36 cellular contexts compared by ENCODE assay signal in genomic region chr4:77181737-77182136, GRCh38.
"Had no signal": no experiment of that assay in that cellular context is flagged by ENCODE, and none has a peak within 500 bp of the region (broad histone marks: within the 10 kb centered on the region; RNA-seq: fewer than 3 reads in every experiment).

No MANE protein-coding gene starts in this region.

- H3K27me3 ChIP-seq: adrenal gland, body of pancreas, colonic mucosa, dorsolateral prefrontal cortex, foreskin keratinocyte, hepatocyte had no signal

- DNase-seq: activated CD4-positive, alpha-beta memory T cell treated with anti-CD3 and anti-CD28 coated beads for 36 hours; activated CD4-positive, alpha-beta T cell treated with anti-CD3 and anti-CD28 coated beads for 36 hours; activated CD4-positive, alpha-beta T cell treated with anti-CD3 and anti-CD28 coated beads, Interleukin-2, amount 10 ng/mL, durations not matched to agents 24 days and 14 days; activated CD4-positive, CD25-positive, alpha-beta regulatory T cell; activated CD4-positive, CD25-positive, alpha-beta regulatory T cell treated with anti-CD3 and anti-CD28 coated beads, Interleukin-2, amount 50 U/mL, for 72 hours; activated CD8-positive, alpha-beta memory T cell treated with anti-CD3 and anti-CD28 coated beads, Interleukin-2, amount 10 ng/mL, durations not matched to agents 7 days and 5 days; activated CD8-positive, alpha-beta memory T cell treated with anti-CD3 and anti-CD28 coated beads, Interleukin-2, amount 50 U/mL, for 4 hours; activated CD8-positive, alpha-beta T cell treated with anti-CD3 and anti-CD28 coated beads, Interleukin-2, amount 10 ng/mL, durations not matched to agents 7 days and 5 days; activated effector memory CD4-positive, alpha-beta T cell treated with anti-CD3 and anti-CD28 coated beads, Interleukin-2, amount 50 U/mL, for 16 hours; activated naive CD4-positive, alpha-beta T cell treated with anti-CD3 and anti-CD28 coated beads for 36 hours; activated naive CD8-positive, alpha-beta T cell treated with anti-CD3 and anti-CD28 coated beads for 36 hours; activated naive CD8-positive, alpha-beta T cell treated with anti-CD3 and anti-CD28 coated beads, Interleukin-2, amount 50 U/mL, for 24 hours; activated T-cell treated with anti-CD3 and anti-CD28 coated beads, Interleukin-2, amount 50 U/mL, for 1 hour; activated T-cell treated with anti-CD3 and anti-CD28 coated beads, Interleukin-2, amount 50 U/mL, for 48 hours; adrenal gland; amygdala; aorta; body of pancreas; caudate nucleus; colonic mucosa; dorsolateral prefrontal cortex; effector memory CD4-positive, alpha-beta T cell; erythroblast; foreskin keratinocyte; gastrocnemius medialis; heart right ventricle; T-helper 17 cell; T1000; WERI-Rb-1 had no signal

- H3K27ac Mint-ChIP-seq: activated CD4-positive, alpha-beta memory T cell treated with anti-CD3 and anti-CD28 coated beads for 36 hours; activated CD4-positive, alpha-beta T cell treated with anti-CD3 and anti-CD28 coated beads for 36 hours; activated CD4-positive, alpha-beta T cell treated with anti-CD3 and anti-CD28 coated beads, Interleukin-2, amount 10 ng/mL, durations not matched to agents 24 days and 14 days; activated CD8-positive, alpha-beta memory T cell treated with anti-CD3 and anti-CD28 coated beads, Interleukin-2, amount 10 ng/mL, durations not matched to agents 7 days and 5 days; activated CD8-positive, alpha-beta T cell treated with anti-CD3 and anti-CD28 coated beads, Interleukin-2, amount 10 ng/mL, durations not matched to agents 7 days and 5 days; activated naive CD4-positive, alpha-beta T cell treated with anti-CD3 and anti-CD28 coated beads for 36 hours; activated naive CD4-positive, alpha-beta T cell treated with anti-CD3 and anti-CD28 coated beads, Interleukin-2, amount 50 U/mL, for 24 hours; activated naive CD8-positive, alpha-beta T cell treated with anti-CD3 and anti-CD28 coated beads for 36 hours; activated naive CD8-positive, alpha-beta T cell treated with anti-CD3 and anti-CD28 coated beads, Interleukin-2, amount 50 U/mL, for 24 hours; activated T-helper 1 cell treated with anti-CD3 and anti-CD28 coated beads, Interleukin-12 subunit alpha, Interleukin-12 subunit beta, Interleukin-2, Interleukin-4 antibody, amounts not matched to agents 30 ng/mL and 10 ng/mL and 1 ng/mL, durations not matched to agents 14 hours and 24 hours and 36 hours; activated T-helper 2 cell treated with anti-CD3 and anti-CD28 coated beads, Interferon-gamma antibody, Interleukin-2, Interleukin-4, amounts not matched to agents 10 μg/mL and 5 μg/mL and 100 μg/mL, durations not matched to agents 14 hours and 24 hours and 36 hours; dendritic cell treated with granulocyte-macrophage colony-stimulating factor and Interleukin-4, amounts not matched to agents 40 ng/mL and 50 ng/mL, for 4 days; T-helper 17 cell; T-helper 2 cell treated with Interferon-gamma antibody and Interleukin-4, amounts not matched to agents 5 μg/mL and 100 μg/mL, for 36 hours had no signal

- H3K27me3 Mint-ChIP-seq: activated CD4-positive, alpha-beta T cell treated with anti-CD3 and anti-CD28 coated beads for 36 hours; activated naive CD4-positive, alpha-beta T cell treated with anti-CD3 and anti-CD28 coated beads, Interleukin-2, amount 50 U/mL, for 24 hours; activated naive CD8-positive, alpha-beta T cell treated with anti-CD3 and anti-CD28 coated beads for 36 hours; dendritic cell treated with granulocyte-macrophage colony-stimulating factor and Interleukin-4, amounts not matched to agents 40 ng/mL and 50 ng/mL, for 4 days had no signal

- H3K36me3 Mint-ChIP-seq: activated CD4-positive, alpha-beta memory T cell treated with anti-CD3 and anti-CD28 coated beads for 36 hours; activated CD8-positive, alpha-beta memory T cell treated with anti-CD3 and anti-CD28 coated beads, Interleukin-2, amount 10 ng/mL, durations not matched to agents 7 days and 5 days; activated naive CD4-positive, alpha-beta T cell treated with anti-CD3 and anti-CD28 coated beads, Interleukin-2, amount 50 U/mL, for 24 hours; activated naive CD8-positive, alpha-beta T cell treated with anti-CD3 and anti-CD28 coated beads for 36 hours had no signal

- H3K4me3 Mint-ChIP-seq: activated CD4-positive, alpha-beta memory T cell treated with anti-CD3 and anti-CD28 coated beads for 36 hours; activated CD4-positive, alpha-beta T cell treated with anti-CD3 and anti-CD28 coated beads for 36 hours; activated CD4-positive, alpha-beta T cell treated with anti-CD3 and anti-CD28 coated beads, Interleukin-2, amount 10 ng/mL, durations not matched to agents 24 days and 14 days; activated CD8-positive, alpha-beta memory T cell treated with anti-CD3 and anti-CD28 coated beads, Interleukin-2, amount 10 ng/mL, durations not matched to agents 7 days and 5 days; activated CD8-positive, alpha-beta T cell treated with anti-CD3 and anti-CD28 coated beads, Interleukin-2, amount 10 ng/mL, durations not matched to agents 7 days and 5 days; activated naive CD4-positive, alpha-beta T cell treated with anti-CD3 and anti-CD28 coated beads for 36 hours; activated naive CD4-positive, alpha-beta T cell treated with anti-CD3 and anti-CD28 coated beads, Interleukin-2, amount 50 U/mL, for 24 hours; activated naive CD8-positive, alpha-beta T cell treated with anti-CD3 and anti-CD28 coated beads for 36 hours; activated naive CD8-positive, alpha-beta T cell treated with anti-CD3 and anti-CD28 coated beads, Interleukin-2, amount 50 U/mL, for 24 hours; activated T-helper 1 cell treated with anti-CD3 and anti-CD28 coated beads, Interleukin-12 subunit alpha, Interleukin-12 subunit beta, Interleukin-2, Interleukin-4 antibody, amounts not matched to agents 30 ng/mL and 10 ng/mL and 1 ng/mL, durations not matched to agents 14 hours and 24 hours and 36 hours; dendritic cell treated with granulocyte-macrophage colony-stimulating factor and Interleukin-4, amounts not matched to agents 40 ng/mL and 50 ng/mL, for 4 days; T-helper 2 cell treated with Interferon-gamma antibody and Interleukin-4, amounts not matched to agents 5 μg/mL and 100 μg/mL, for 36 hours had no signal

- H3K4me1 ChIP-seq: adrenal gland, body of pancreas, colonic mucosa, gastrocnemius medialis had no signal

- H3K27ac ChIP-seq: adrenal gland, body of pancreas, colonic mucosa, dorsolateral prefrontal cortex, esophagus muscularis mucosa, foreskin keratinocyte, gastrocnemius medialis, heart right ventricle, hepatocyte, WERI-Rb-1 had no signal

- ATAC-seq: activated CD4-positive, alpha-beta T cell treated with anti-CD3 and anti-CD28 coated beads for 36 hours; activated CD8-positive, alpha-beta memory T cell treated with anti-CD3 and anti-CD28 coated beads, Interleukin-2, amount 10 ng/mL, durations not matched to agents 7 days and 5 days; activated CD8-positive, alpha-beta T cell treated with anti-CD3 and anti-CD28 coated beads, Interleukin-2, amount 10 ng/mL, durations not matched to agents 7 days and 5 days; activated naive CD8-positive, alpha-beta T cell treated with anti-CD3 and anti-CD28 coated beads, Interleukin-2, amount 50 U/mL, for 24 hours; body of pancreas; foreskin keratinocyte; gastrocnemius medialis; heart right ventricle; T-helper 17 cell had no signal

- H3K36me3 ChIP-seq: adrenal gland, colonic mucosa, esophagus muscularis mucosa, gastrocnemius medialis, heart right ventricle, WERI-Rb-1 had no signal

- H2AFZ ChIP-seq: hepatocyte had no signal

- H3K4me2 ChIP-seq: hepatocyte had no signal

- H3K9me3 Mint-ChIP-seq: activated CD4-positive, alpha-beta memory T cell treated with anti-CD3 and anti-CD28 coated beads for 36 hours; activated CD4-positive, alpha-beta T cell treated with anti-CD3 and anti-CD28 coated beads, Interleukin-2, amount 10 ng/mL, durations not matched to agents 24 days and 14 days; activated naive CD4-positive, alpha-beta T cell treated with anti-CD3 and anti-CD28 coated beads for 36 hours; activated naive CD4-positive, alpha-beta T cell treated with anti-CD3 and anti-CD28 coated beads, Interleukin-2, amount 50 U/mL, for 24 hours; activated naive CD8-positive, alpha-beta T cell treated with anti-CD3 and anti-CD28 coated beads for 36 hours; activated naive CD8-positive, alpha-beta T cell treated with anti-CD3 and anti-CD28 coated beads, Interleukin-2, amount 50 U/mL, for 24 hours; activated T-helper 1 cell treated with anti-CD3 and anti-CD28 coated beads, Interleukin-12 subunit alpha, Interleukin-12 subunit beta, Interleukin-2, Interleukin-4 antibody, amounts not matched to agents 30 ng/mL and 10 ng/mL and 1 ng/mL, durations not matched to agents 14 hours and 24 hours and 36 hours; activated T-helper 2 cell treated with anti-CD3 and anti-CD28 coated beads, Interferon-gamma antibody, Interleukin-2, Interleukin-4, amounts not matched to agents 10 μg/mL and 5 μg/mL and 100 μg/mL, durations not matched to agents 14 hours and 24 hours and 36 hours; dendritic cell treated with granulocyte-macrophage colony-stimulating factor and Interleukin-4, amounts not matched to agents 40 ng/mL and 50 ng/mL, for 4 days; T-helper 2 cell treated with Interferon-gamma antibody and Interleukin-4, amounts not matched to agents 5 μg/mL and 100 μg/mL, for 36 hours had no signal

- H3K9me3 ChIP-seq: adrenal gland, body of pancreas, colonic mucosa, esophagus muscularis mucosa, gastrocnemius medialis, heart right ventricle had no signal

- H3K4me1 Mint-ChIP-seq: activated CD4-positive, alpha-beta T cell treated with anti-CD3 and anti-CD28 coated beads for 36 hours; activated CD4-positive, alpha-beta T cell treated with anti-CD3 and anti-CD28 coated beads, Interleukin-2, amount 10 ng/mL, durations not matched to agents 24 days and 14 days; activated CD8-positive, alpha-beta memory T cell treated with anti-CD3 and anti-CD28 coated beads, Interleukin-2, amount 10 ng/mL, durations not matched to agents 7 days and 5 days; activated naive CD4-positive, alpha-beta T cell treated with anti-CD3 and anti-CD28 coated beads, Interleukin-2, amount 50 U/mL, for 24 hours; activated naive CD8-positive, alpha-beta T cell treated with anti-CD3 and anti-CD28 coated beads for 36 hours; activated naive CD8-positive, alpha-beta T cell treated with anti-CD3 and anti-CD28 coated beads, Interleukin-2, amount 50 U/mL, for 24 hours had no signal

- H3K79me2 ChIP-seq: hepatocyte had no signal

- H3K4me3 ChIP-seq: adrenal gland, body of pancreas, colonic mucosa, dorsolateral prefrontal cortex, esophagus muscularis mucosa, gastrocnemius medialis, heart right ventricle, hepatocyte had no signal
